Comparison of ENCODE assay signal across 18 cellular contexts in genomic region chr1:185112343-185112742, GRCh38. TPM values are rescaled to one million over a fixed set of nuclear protein-coding genes. Genes with fewer than 3 reads are reported as not detected.
DNase-seq lines count a peak whose midpoint lies in the region; ATAC-seq, FAIRE-seq and TF ChIP-seq lines count a peak whose summit lies in the region.
"Had no signal": no experiment of that assay in that cellular context is flagged by ENCODE, and none has a peak within 500 bp of the region (broad histone marks: within the 10 kb centered on the region; RNA-seq: fewer than 3 reads in every experiment).

No MANE protein-coding gene starts in this region.

- H3K4me1 ChIP-seq in PC-3 (ENCODE audit: insufficient read depth, low read length): peaks cover 8% of the 10 kb centered on the region; the same call in 1 of the 2 replicates
- peaks cover 3% of the 10 kb centered on the region for H3K4me1 ChIP-seq in endothelial cell of umbilical vein (ENCODE audit: control insufficient read depth, extremely low read depth, insufficient read depth, low read length)
- H3K4me1 ChIP-seq: BLaER1 treated with 17β-estradiol and CSF1 and Interleukin-3, amounts not matched to agents 10 nM and 100 nM had no signal

- H3K4me3 Mint-ChIP-seq in stimulated activated naive B cell treated with anti-CD40 and anti-IgM and Interleukin-4, amounts not matched to agents 10 μg/mL and 1 μg/mL and 100 μg/mL, for 72 hours: no peak overlapping the region
- H3K4me3 Mint-ChIP-seq: CD4-positive, alpha-beta T cell; HFFc6 had no signal

- H3K9me1 ChIP-seq in endothelial cell of umbilical vein (replicated peaks; ENCODE audit: control insufficient read depth, extremely low read depth, insufficient read depth, low read length): no peaks in the 10 kb centered on the region

- H3K9me3 ChIP-seq in PC-3 (ENCODE audit: low read length): no peaks in the 10 kb centered on the region
- H3K9me3 ChIP-seq in endothelial cell of umbilical vein (replicated peaks; ENCODE audit: control insufficient read depth, insufficient read depth, low read length): no peaks in the 10 kb centered on the region

- H2AFZ ChIP-seq in PC-3 (ENCODE audit: low read length) (no peak overlapping the region), endothelial cell of umbilical vein (ENCODE audit: low read depth, low read length) (peak overlapping the region; percentile 15)

- H3K4me3 ChIP-seq in PC-3 (ENCODE audit: low read length): no peak overlapping the region
- no peak overlapping the region for H3K4me3 ChIP-seq in endothelial cell of umbilical vein (replicated peaks in 1 of 3; ENCODE audit: insufficient read depth in 1 of 3, low read depth in 1 of 3, low read length in 3 of 3)
- no peak overlapping the region for H3K4me3 ChIP-seq in brain microvascular endothelial cell (ENCODE audit: low read depth, low read length)
- H3K4me3 ChIP-seq: BLaER1 treated with 17β-estradiol and CSF1 and Interleukin-3, amounts not matched to agents 10 nM and 100 nM; GM12878 had no signal

- BruUV-seq in PC-3 (replicated peaks; lab: Mats Ljungman, UMichigan): no TSS peak
- BruUV-seq in endothelial cell of umbilical vein (replicated peaks; lab: Mats Ljungman, UMichigan): no TSS peak

- no peaks in the 10 kb centered on the region for H3K9me2 ChIP-seq in PC-3 (replicated peaks; ENCODE audit: low read length)

- no peak overlapping the region for H3K27ac ChIP-seq in PC-3 (ENCODE audit: low read length)
- H3K27ac ChIP-seq in endothelial cell of umbilical vein (ENCODE audit: insufficient read depth, low read depth, low read length): no peak overlapping the region
- H3K27ac ChIP-seq in brain microvascular endothelial cell: no peak overlapping the region
- H3K27ac ChIP-seq: BLaER1 treated with 17β-estradiol and CSF1 and Interleukin-3, amounts not matched to agents 10 nM and 100 nM; HL-60 had no signal

- DNase-seq in H54 (ENCODE audit: insufficient read length, low spot score) (no peak), PC-3 (peak; percentile 30), endothelial cell of umbilical vein (ENCODE audit: low read depth, low spot score) (peak; percentile 18), brain microvascular endothelial cell (no peak)
- DNase-seq in stimulated activated naive B cell treated with anti-CD40 and anti-IgM and Interleukin-4, amounts not matched to agents 10 μg/mL and 1 μg/mL and 100 μg/mL, for 72 hours: no peak
- DNase-seq: ACHN; Calu3; CD4-positive, alpha-beta T cell; DMS 273 treated with DMSO at 0.1 percent for 48 hours; HCEC 1CT; HFFc6 had no signal

- TF ChIP-seq CTCF in PC-3 (conservative IDR thresholded peaks at IDR 0.05; ENCODE audit: low read depth, low read length) (no peak), endothelial cell of umbilical vein (IDR thresholded peaks at IDR 0.05; ENCODE audit: extremely low read depth in 1 of 2, insufficient read depth in 1 of 2, low read depth in 1 of 2, low read length in 2 of 2) (no peak), brain microvascular endothelial cell (IDR thresholded peaks at IDR 0.05; ENCODE audit: low read depth, low read length, missing control alignments) (no peak)

- FAIRE-seq in H54 (lab: Jason Lieb, UNC) (peak; percentile 38), endothelial cell of umbilical vein (lab: Jason Lieb, UNC) (no peak)
- FAIRE-seq: GM12878, H1 had no signal

- H3K27me3 Mint-ChIP-seq in stimulated activated naive B cell treated with anti-CD40 and anti-IgM and Interleukin-4, amounts not matched to agents 10 μg/mL and 1 μg/mL and 100 μg/mL, for 72 hours: no peaks in the 10 kb centered on the region
- H3K27me3 Mint-ChIP-seq: CD4-positive, alpha-beta T cell; IgD-negative memory B cell had no signal

- H3K9ac ChIP-seq in PC-3 (ENCODE audit: low read length) (no peak overlapping the region), endothelial cell of umbilical vein (replicated peaks; ENCODE audit: extremely low read depth, insufficient read depth, low read length) (no peak overlapping the region)
- H3K9ac ChIP-seq: BLaER1 treated with 17β-estradiol and CSF1 and Interleukin-3, amounts not matched to agents 10 nM and 100 nM had no signal

- POLR2A ChIA-PET in PC-3 (lab: Charles Lee; ENCODE audit: unreplicated experiment): no interaction called here
- POLR2A ChIA-PET in endothelial cell of umbilical vein (lab: Charles Lee): no interaction called here

- H3K4me2 ChIP-seq in PC-3 (ENCODE audit: low read length) (peak overlapping the region; percentile 15; the same call in 1 of the 2 replicates), endothelial cell of umbilical vein (ENCODE audit: insufficient read depth, low read length) (no peak overlapping the region)
- H3K4me2 ChIP-seq: BLaER1 treated with 17β-estradiol and CSF1 and Interleukin-3, amounts not matched to agents 10 nM and 100 nM had no signal

- no peaks in the 10 kb centered on the region for H3K4me1 Mint-ChIP-seq in stimulated activated naive B cell treated with anti-CD40 and anti-IgM and Interleukin-4, amounts not matched to agents 10 μg/mL and 1 μg/mL and 100 μg/mL, for 72 hours
- H3K4me1 Mint-ChIP-seq: IgD-negative memory B cell had no signal

- H4K20me1 ChIP-seq in PC-3 (ENCODE audit: low read length): no peaks in the 10 kb centered on the region
- no peaks in the 10 kb centered on the region for H4K20me1 ChIP-seq in endothelial cell of umbilical vein (replicated peaks; ENCODE audit: control insufficient read depth, extremely low read depth, insufficient read depth, low read length)
- H4K20me1 ChIP-seq: BLaER1 treated with 17β-estradiol and CSF1 and Interleukin-3, amounts not matched to agents 10 nM and 100 nM had no signal

- H3K36me3 ChIP-seq in PC-3 (ENCODE audit: low read depth, low read length) (no peaks in the 10 kb centered on the region), endothelial cell of umbilical vein (ENCODE audit: control insufficient read depth in 2 of 2, extremely low read depth in 1 of 2, insufficient read depth in 2 of 2, low read length in 2 of 2) (no peaks in the 10 kb centered on the region), brain microvascular endothelial cell (replicated peaks) (no peaks in the 10 kb centered on the region)

- TF ChIP-seq POLR2A in H54 (IDR thresholded peaks at IDR 0.05; ENCODE audit: low read depth, low read length) (no peak), endothelial cell of umbilical vein (IDR thresholded peaks at IDR 0.05; ENCODE audit: low read depth, low read length) (no peak)

- H3K79me2 ChIP-seq in PC-3 (ENCODE audit: low read length): no peaks in the 10 kb centered on the region
- H3K79me2 ChIP-seq in endothelial cell of umbilical vein (ENCODE audit: control insufficient read depth, insufficient read depth, low read length): no peaks in the 10 kb centered on the region

- H3K9me3 Mint-ChIP-seq in stimulated activated naive B cell treated with anti-CD40 and anti-IgM and Interleukin-4, amounts not matched to agents 10 μg/mL and 1 μg/mL and 100 μg/mL, for 72 hours: peaks cover 16% of the 10 kb centered on the region in 2 donors

- H3K27me3 ChIP-seq in PC-3 (ENCODE audit: low read length) (no peaks in the 10 kb centered on the region), endothelial cell of umbilical vein (ENCODE audit: control insufficient read depth in 2 of 2, insufficient read depth in 2 of 2, low read length in 2 of 2) (no peaks in the 10 kb centered on the region), brain microvascular endothelial cell (replicated peaks) (no peaks in the 10 kb centered on the region)
- H3K27me3 ChIP-seq: BLaER1 treated with 17β-estradiol and CSF1 and Interleukin-3, amounts not matched to agents 10 nM and 100 nM had no signal

- in situ Hi-C loops in brain microvascular endothelial cell (cut with HindIII; ENCODE audit: low pct_ligation_motif_present, low sequenced_read_pairs): no loop called here

- dilution Hi-C loops in endothelial cell of umbilical vein (cut with MboI; ENCODE audit: extremely low pct_ligation_motif_present, low sequenced_read_pairs): no loop called here

- H3F3A ChIP-seq in PC-3 (ENCODE audit: low read length, unreplicated experiment): no peaks in the 10 kb centered on the region

- CTCF ChIA-PET in PC-3 (lab: Charles Lee) (no interaction called here), endothelial cell of umbilical vein (lab: Charles Lee) (no interaction called here)

- peak; percentile 57 for ATAC-seq in PC-3
- no peak for ATAC-seq in stimulated activated naive B cell treated with anti-CD40 and anti-IgM and Interleukin-4, amounts not matched to agents 10 μg/mL and 1 μg/mL and 100 μg/mL, for 72 hours (replicated peaks)
- ATAC-seq in HG03342 (IDR thresholded peaks at IDR 0.05; ENCODE audit: unreplicated experiment): no peak
- ATAC-seq in GM21737 (IDR thresholded peaks at IDR 0.05; ENCODE audit: unreplicated experiment): no peak
- ATAC-seq: GM12878 had no signal

- H3K27ac Mint-ChIP-seq in stimulated activated naive B cell treated with anti-CD40 and anti-IgM and Interleukin-4, amounts not matched to agents 10 μg/mL and 1 μg/mL and 100 μg/mL, for 72 hours: peak overlapping the region; percentile 48
- H3K27ac Mint-ChIP-seq: CD4-positive, alpha-beta T cell; HFFc6 had no signal

- peaks cover 27 to 28% of the 10 kb centered on the region in 2 donors for H3K36me3 Mint-ChIP-seq in stimulated activated naive B cell treated with anti-CD40 and anti-IgM and Interleukin-4, amounts not matched to agents 10 μg/mL and 1 μg/mL and 100 μg/mL, for 72 hours

- intact Hi-C loops in PC-3 (cut with micrococcal nuclease): no loop called here
- intact Hi-C loops in endothelial cell of umbilical vein (cut with micrococcal nuclease): no loop called here

TF ChIP-seq in endothelial cell of umbilical vein, 7 proteins besides CTCF, POLR2A, EP300 and RAD21 (continues in another document):
- TF ChIP-seq GATA2 (IDR thresholded peaks at IDR 0.05; ENCODE audit: insufficient read depth, insufficient read length, low read depth, low read length): no peak

RNA-seq across cellular contexts. Expression of gene TRMT1L, which starts 44.4 kb away (rescaled TPM):
- total RNA-seq in PC-3 (2014; rRNA removed) (6.9 and 11.3 TPM in 2 replicates), endothelial cell of umbilical vein (12.8 and 16.1 TPM in 2 replicates)
- 7.4 and 7.9 TPM in 2 replicates for polyA plus RNA-seq in endothelial cell of umbilical vein
- 10.0 and 11.1 TPM in 2 replicates for polyA plus RNA-seq in endothelial cell of umbilical vein (2011; cell fraction: cytosol; rRNA removed)
- 12.6 and 15.5 TPM in 2 replicates for polyA plus RNA-seq in endothelial cell of umbilical vein (2011; cell fraction: nucleus; rRNA removed)
- polyA plus RNA-seq in endothelial cell of umbilical vein (2012): 9.8 and 15.7 TPM in 2 replicates
- polyA minus RNA-seq in endothelial cell of umbilical vein: 39.1 and 40.5 TPM in 2 replicates
- polyA minus RNA-seq in endothelial cell of umbilical vein (2011; cell fraction: cytosol; rRNA and poly(A)+ RNA removed): 21.1 TPM
- 9.7 and 17.6 TPM in 2 replicates for polyA minus RNA-seq in endothelial cell of umbilical vein (2011; cell fraction: nucleus; rRNA and poly(A)+ RNA removed)

RNA-seq across cellular contexts. Expression of gene SWT1, which starts 44.6 kb away (rescaled TPM):
- total RNA-seq in PC-3 (2014; rRNA removed) (0.69 and 1.5 TPM in 2 replicates), endothelial cell of umbilical vein (3.6 and 4.3 TPM in 2 replicates)
- polyA plus RNA-seq in endothelial cell of umbilical vein: 0.78 and 1.0 TPM in 2 replicates
- 1.6 TPM in 2 replicates for polyA plus RNA-seq in endothelial cell of umbilical vein (2011; cell fraction: cytosol; rRNA removed)
- 4.1 and 4.9 TPM in 2 replicates for polyA plus RNA-seq in endothelial cell of umbilical vein (2011; cell fraction: nucleus; rRNA removed)
- 2.5 and 2.9 TPM in 2 replicates for polyA plus RNA-seq in endothelial cell of umbilical vein (2012)
- 1.8 and 1.9 TPM in 2 replicates for polyA minus RNA-seq in endothelial cell of umbilical vein
- 1.1 TPM for polyA minus RNA-seq in endothelial cell of umbilical vein (2011; cell fraction: cytosol; rRNA and poly(A)+ RNA removed)
- 5.7 and 7.1 TPM in 2 replicates for polyA minus RNA-seq in endothelial cell of umbilical vein (2011; cell fraction: nucleus; rRNA and poly(A)+ RNA removed)

Comparison
In these comparisons a context has a peak if more than half of its experiments do, and no peak if none do; other contexts are left out.
1. DNase-seq: peak in PC-3 (single experiment) and endothelial cell of umbilical vein (single experiment); none in H54 (single experiment), stimulated activated naive B cell treated with anti-CD40 and anti-IgM and Interleukin-4, amounts not matched to agents 10 μg/mL and 1 μg/mL and 100 μg/mL, for 72 hours (single experiment) and brain microvascular endothelial cell (single experiment).